Comparison of ENCODE assay signal across 3 cellular contexts in genomic region chr1:64414855-64415546, GRCh38. TPM values are rescaled to one million over a fixed set of nuclear protein-coding genes. Genes with fewer than 3 reads are reported as not detected.
"Had no signal": no experiment of that assay in that cellular context is flagged by ENCODE, and none has a peak within 500 bp of the region (broad histone marks: within the 10 kb centered on the region; RNA-seq: fewer than 3 reads in every experiment).

No MANE protein-coding gene starts in this region.

RNA-seq across cellular contexts. Expression of gene CACHD1, which starts 54.9 kb away (rescaled TPM):
- total RNA-seq: HT-29 had no signal
- polyA plus RNA-seq: HepG2, K562 had no signal
